ENCODE assay signal across 10 cellular contexts in genomic region chr5:82347213-82347947, GRCh38.
DNase-seq lines count a peak whose midpoint lies in the region; ATAC-seq, FAIRE-seq and TF ChIP-seq lines count a peak whose summit lies in the region.
"Had no signal": no experiment of that assay in that cellular context is flagged by ENCODE, and none has a peak within 500 bp of the region (broad histone marks: within the 10 kb centered on the region; RNA-seq: fewer than 3 reads in every experiment).

No MANE protein-coding gene starts in this region.

- POLR2A ChIA-PET in K562 (lab: Yijun Ruan, JAX), result interaction anchor here (0.9 kb wide), 1 partner anchor 13 kb away, joined by 3 read pairs; no protein-coding TSS in a partner anchor

- H3K4me3 ChIP-seq in K562 (no peak overlapping the region), kidney (ENCODE audit: low read length in 2 of 2) (no peak overlapping the region), testis (no peak overlapping the region), HAP-1 (no peak overlapping the region)

- H3K9ac ChIP-seq in K562 (ENCODE audit: insufficient read depth in 1 of 2, low read depth in 2 of 2, low read length in 2 of 2), result peak overlapping the region in 1 of 2 experiments; percentile 3; a peak in 1 of 4 replicates
- no peak overlapping the region for H3K9ac ChIP-seq in kidney (ENCODE audit: low read length in 2 of 2)

- CTCF ChIA-PET in K562 (lab: Yijun Ruan, JAX; ENCODE audit: low intra/inter-chr PET ratio), result no interaction called here

- H3K36me3 ChIP-seq in K562 (ENCODE audit: control insufficient read depth, insufficient read depth, low read length), result no peaks in the 10 kb centered on the region
- no peaks in the 10 kb centered on the region for H3K36me3 ChIP-seq in kidney (ENCODE audit: control insufficient read depth in 1 of 2, insufficient read depth in 2 of 2, low read length in 2 of 2)
- H3K36me3 ChIP-seq in testis (ENCODE audit: low read depth, missing control alignments), result no peaks in the 10 kb centered on the region
- H3K36me3 ChIP-seq in HAP-1 (replicated peaks), result no peaks in the 10 kb centered on the region

- peaks cover 0 to 5% of the 10 kb centered on the region in 2 experiments; a peak in 3 of 5 replicates for H3K4me1 ChIP-seq in K562 (replicated peaks in 1 of 2; ENCODE audit: control insufficient read depth in 2 of 2, insufficient read depth in 2 of 2, low read length in 2 of 2)
- H3K4me1 ChIP-seq in kidney (ENCODE audit: control insufficient read depth in 1 of 2, insufficient read depth in 1 of 2, low read depth in 1 of 2, low read length in 2 of 2), result no peaks in the 10 kb centered on the region
- peaks cover 12% of the 10 kb centered on the region for H3K4me1 ChIP-seq in testis
- no peaks in the 10 kb centered on the region for H3K4me1 ChIP-seq in HAP-1

- BruUV-seq in K562 (replicated peaks; lab: Mats Ljungman, UMichigan), result no TSS peak

- H3K9me1 ChIP-seq in K562 (ENCODE audit: control insufficient read depth, insufficient read depth, low read length), result no peaks in the 10 kb centered on the region

- H3K79me2 ChIP-seq in K562 (ENCODE audit: control insufficient read depth, insufficient read depth, low read length), result no peaks in the 10 kb centered on the region

- DNase-seq in DMS53 (lab: John Stamatoyannopoulos, UW) (peak; percentile 37), DMS53 treated with DMSO at 0.1 percent for 48 hours (lab: John Stamatoyannopoulos, UW; ENCODE audit: unreplicated experiment) (no peak), K562 (ENCODE audit: extremely low read depth in 1 of 4, low spot score in 3 of 4) (no peak), kidney (peak; percentile 85), testis (peak; percentile 36), RCC 7860 (ENCODE audit: low spot score) (no peak), HAP-1 (ENCODE audit: low spot score in 2 of 2) (no peak), GM12892 (ENCODE audit: insufficient read length) (no peak)
- DNase-seq: activated T-cell treated with anti-CD3 and anti-CD28 coated beads, Interleukin-2, amount 50 U/mL, for 48 hours; NCI-H146 had no signal

- in situ Hi-C loops in K562 (cut with MboI) (no loop called here), HAP-1 (cut with MboI; ENCODE audit: low sequenced_read_pairs) (no loop called here)

- no peaks in the 10 kb centered on the region for H3K9me3 ChIP-seq in K562 (replicated peaks; ENCODE audit: control insufficient read depth, insufficient read depth, low read depth, low read length)
- no peaks in the 10 kb centered on the region for H3K9me3 ChIP-seq in kidney (ENCODE audit: control insufficient read depth in 1 of 2, low read length in 2 of 2)
- H3K9me3 ChIP-seq in testis, result no peaks in the 10 kb centered on the region
- no peaks in the 10 kb centered on the region for H3K9me3 ChIP-seq in HAP-1

- WGBS in K562 (ENCODE audit: insufficient coverage, low coverage, missing lambda C conversion rate), result 36% methylated on average over 12 of the region's 12 CpGs
- 53 to 59% methylated on average over 11 to 12 of the region's 12 CpGs for WGBS in testis, 2 donors

- TF ChIP-seq RAD21 in K562 (CRISPR knock-in tag; conservative IDR thresholded peaks at IDR 0.05 in 1 of 2, IDR thresholded peaks at IDR 0.05 in 1 of 2), result no peak

- TF ChIP-seq EP300 in K562 (IDR thresholded peaks at IDR 0.05; ENCODE audit: low read length), result no peak

- no peaks in the 10 kb centered on the region for H4K20me1 ChIP-seq in K562 (replicated peaks; ENCODE audit: control insufficient read depth, insufficient read depth, low read length)

- intact Hi-C loops in K562 (cut with micrococcal nuclease) (no loop called here), kidney (cut with DNase I) (no loop called here), testis (cut with DNase I; ENCODE audit: low total_unique reads) (no loop called here)

- TF ChIP-seq CTCF in K562 (IDR thresholded peaks at IDR 0.05 in 2 of 3, conservative IDR thresholded peaks at IDR 0.05 in 1 of 3; ENCODE audit: insufficient read depth in 2 of 3, low read depth in 1 of 3, low read length in 3 of 3), result no peak
- TF ChIP-seq CTCF in kidney (IDR thresholded peaks at IDR 0.05; ENCODE audit: borderline replicate concordance, extremely low read depth, insufficient read depth), result no peak
- TF ChIP-seq CTCF in testis (IDR thresholded peaks at IDR 0.05), result no peak

- H2AFZ ChIP-seq in K562 (ENCODE audit: low read depth, low read length), result peak overlapping the region; percentile 22; the same call in 1 of the 2 replicates

- TF ChIP-seq POLR2A in K562 (conservative IDR thresholded peaks at IDR 0.05) (no peak), testis (IDR thresholded peaks at IDR 0.05) (no peak), GM12892 (IDR thresholded peaks at IDR 0.05; ENCODE audit: low read depth, low read length) (no peak)

- H3K4me2 ChIP-seq in K562 (ENCODE audit: insufficient read depth, low read length), result no peak overlapping the region

- FAIRE-seq in K562 (lab: Jason Lieb, UNC) (no peak), kidney (lab: Jason Lieb, UNC) (no peak), RCC 7860 (lab: Jason Lieb, UNC) (no peak), GM12892 (lab: Jason Lieb, UNC) (no peak)

- no peaks in the 10 kb centered on the region for H3K27me3 ChIP-seq in K562 (ENCODE audit: control insufficient read depth in 2 of 2, insufficient read depth in 2 of 2, low read length in 2 of 2)
- no peaks in the 10 kb centered on the region for H3K27me3 ChIP-seq in testis
- no peaks in the 10 kb centered on the region for H3K27me3 ChIP-seq in HAP-1 (ENCODE audit: low read depth)

- H3K27ac ChIP-seq in K562 (ENCODE audit: extremely low read depth, low read depth, low read length) (no peak overlapping the region), kidney (ENCODE audit: low read depth in 2 of 2, low read length in 2 of 2) (peak overlapping the region in 1 of 2 donors; percentile 35), testis (peak overlapping the region; percentile 65 to 70)

- ATAC-seq in K562, result no peak

TF ChIP-seq in K562, 482 proteins besides CTCF, POLR2A, EP300 and RAD21:
- TF ChIP-seq ZNF639 (CRISPR knock-in tag; conservative IDR thresholded peaks at IDR 0.05 in 1 of 2, IDR thresholded peaks at IDR 0.05 in 1 of 2) (no peak), ZNF143 (CRISPR knock-in tag; IDR thresholded peaks at IDR 0.05) (no peak), NFE2L1 (tag; IDR thresholded peaks at IDR 0.05; ENCODE audit: borderline replicate concordance, low read depth) (no peak), TRIM28 (IDR thresholded peaks at IDR 0.05) (no peak), SIX5 (IDR thresholded peaks at IDR 0.05; ENCODE audit: borderline replicate concordance in 1 of 2, insufficient read depth in 1 of 2, low read depth in 1 of 2, low read length in 2 of 2) (no peak), FOXP4 (CRISPR knock-in tag; IDR thresholded peaks at IDR 0.05; ENCODE audit: borderline replicate concordance) (no peak), CTCFL (IDR thresholded peaks at IDR 0.05; ENCODE audit: borderline replicate concordance, insufficient read depth, low read depth, low read length, poor library complexity, severe bottlenecking) (no peak), ASH1L (IDR thresholded peaks at IDR 0.05; ENCODE audit: borderline replicate concordance, low read depth, partially characterized antibody) (no peak)

Comparison
In these comparisons a context has a peak if more than half of its experiments do, and no peak if none do; other contexts are left out.
1. DNase-seq: peak in DMS53 (single experiment), kidney (single experiment) and testis (single experiment); none in DMS53 treated with DMSO at 0.1 percent for 48 hours (single experiment), K562 (0 of 4), RCC 7860 (single experiment), HAP-1 (0 of 2) and GM12892 (single experiment).